ENCODE assay signal across 9 cellular contexts in genomic region chr16:67666032-67666537, GRCh38. TPM values are rescaled to one million over a fixed set of nuclear protein-coding genes. Genes with fewer than 3 reads are reported as not detected.
DNase-seq lines count a peak whose midpoint lies in the region; ATAC-seq and TF ChIP-seq lines count a peak whose summit lies in the region.
"Had no signal": no experiment of that assay in that cellular context is flagged by ENCODE, and none has a peak within 500 bp of the region (broad histone marks: within the 10 kb centered on the region; RNA-seq: fewer than 3 reads in every experiment).

No MANE protein-coding gene starts in this region.

- H3K27me3 ChIP-seq in KMS-11 (ENCODE audit: insufficient read depth, low read depth) (no peaks in the 10 kb centered on the region), liver (ENCODE audit: control insufficient read depth in 4 of 4, insufficient read depth in 4 of 4, low read length in 3 of 4) (no peaks in the 10 kb centered on the region), thyroid gland (no peaks in the 10 kb centered on the region)

- ATAC-seq in GM21786 (IDR thresholded peaks at IDR 0.05; ENCODE audit: unreplicated experiment), result no peak

- H3K4me1 ChIP-seq in KMS-11 (ENCODE audit: low read depth, poor library complexity, severe bottlenecking) (peaks cover 33% of the 10 kb centered on the region), liver (ENCODE audit: control insufficient read depth in 4 of 4, insufficient read depth in 4 of 4, low read length in 3 of 4) (peaks cover 18 to 72% (median 49%) of the 10 kb centered on the region in 4 donors), thyroid gland (peaks cover 21 to 30% of the 10 kb centered on the region in 2 donors)

- DNase-seq in NCI-H146 (lab: John Stamatoyannopoulos, UW), result peak; percentile 34
- no peak for DNase-seq in NCI-H146 treated with DMSO at 0.1 percent for 48 hours (lab: John Stamatoyannopoulos, UW; ENCODE audit: unreplicated experiment)
- DNase-seq in MCF 10A (ENCODE audit: unreplicated experiment), result no peak
- DNase-seq in thyroid gland, result peak; percentile 46 to 57
- no peak for DNase-seq in DMS114 treated with DMSO at 0.1 percent for 48 hours (lab: John Stamatoyannopoulos, UW; ENCODE audit: unreplicated experiment)

- no TSS peak for BruUV-seq in MCF 10A (replicated peaks; lab: Mats Ljungman, UMichigan)

- no peak for TF ChIP-seq POLR2A in thyroid gland (IDR thresholded peaks at IDR 0.05)

- no peaks in the 10 kb centered on the region for H4K20me1 ChIP-seq in KMS-11 (ENCODE audit: insufficient read depth)

- H3K4me3 ChIP-seq in KMS-11 (IDR thresholded peaks at IDR 0.05; ENCODE audit: insufficient read depth, low read depth, low read length) (no peak overlapping the region), liver (ENCODE audit: low read depth in 1 of 3, low read length in 3 of 3) (peak overlapping the region in 2 of 3 donors; percentile 57 to 80), thyroid gland (replicated peaks in 1 of 3) (peak overlapping the region; percentile 72 to 86 (median 85))

- peak overlapping the region; percentile 90 for H3K4me2 ChIP-seq in KMS-11

- H3K27ac ChIP-seq in KMS-11, result peak overlapping the region; percentile 59
- H3K27ac ChIP-seq in liver (ENCODE audit: low read depth in 1 of 2, low read length in 2 of 2), result peak overlapping the region; percentile 92 to 94
- peak overlapping the region in 2 of 3 donors; percentile 76 to 84 for H3K27ac ChIP-seq in thyroid gland

- H3K27ac Mint-ChIP-seq in MCF 10A (ENCODE audit: low read depth, unreplicated experiment), result peak overlapping the region; percentile 46

- intact Hi-C loops in MCF 10A (cut with micrococcal nuclease) (no loop called here), thyroid gland (cut with DNase I) (loop anchor here (5.0 to 10.0 kb wide), 3 partner anchors 104 to 269 kb away; partner anchors contain the start of genes CTCF, CTRL and PSMB10)

- CTCF ChIA-PET in MCF 10A (lab: Yijun Ruan, JAX), result interaction anchor here (0.6 to 6.9 kb wide), 5 partner anchors 102 to 150 kb away, joined by 3 to 57 read pairs (median 13); no protein-coding TSS in a partner anchor

- TF ChIP-seq CTCF in KMS-11 (conservative IDR thresholded peaks at IDR 0.05; ENCODE audit: low read depth, low read length), result no peak
- TF ChIP-seq CTCF in MCF 10A (IDR thresholded peaks at IDR 0.05; ENCODE audit: unreplicated experiment), result no peak
- TF ChIP-seq CTCF in liver (IDR thresholded peaks at IDR 0.05; ENCODE audit: low read depth, low read length, missing input control), result no peak
- TF ChIP-seq CTCF in thyroid gland (IDR thresholded peaks at IDR 0.05), result no peak

- H3K9ac ChIP-seq in KMS-11 (peak overlapping the region; percentile 60), liver (ENCODE audit: low read depth in 1 of 2, low read length in 2 of 2) (peak overlapping the region in 1 of 2 donors; percentile 6)

- H3K9me3 Mint-ChIP-seq in MCF 10A (ENCODE audit: unreplicated experiment), result no peaks in the 10 kb centered on the region

- H3K36me3 Mint-ChIP-seq in MCF 10A (ENCODE audit: insufficient read depth, unreplicated experiment), result peaks cover 4% of the 10 kb centered on the region

- WGBS in liver, result 2% methylated on average over 44 of the region's 44 CpGs
- WGBS in thyroid gland, 2 donors, result 1 to 3% methylated on average over 16 to 29 of the region's 44 CpGs

- H3K4me1 Mint-ChIP-seq in MCF 10A (ENCODE audit: insufficient read depth, unreplicated experiment), result no peaks in the 10 kb centered on the region

- H3K9me3 ChIP-seq in liver (ENCODE audit: control insufficient read depth in 4 of 4, low read length in 3 of 4) (no peaks in the 10 kb centered on the region), thyroid gland (no peaks in the 10 kb centered on the region)

- POLR2A ChIA-PET in MCF 10A (lab: Yijun Ruan, JAX), result interaction anchor here (0.6 to 1.6 kb wide), 2 partner anchors 102 to 145 kb away, joined by 3 to 6 read pairs; no protein-coding TSS in a partner anchor

- no peaks in the 10 kb centered on the region for H3K27me3 Mint-ChIP-seq in MCF 10A (ENCODE audit: insufficient read depth, unreplicated experiment)

- H3K36me3 ChIP-seq in KMS-11 (ENCODE audit: insufficient read depth), result no peaks in the 10 kb centered on the region
- H3K36me3 ChIP-seq in liver (ENCODE audit: control insufficient read depth in 4 of 4, insufficient read depth in 3 of 4, low read depth in 1 of 4, low read length in 3 of 4), result no peaks in the 10 kb centered on the region
- no peaks in the 10 kb centered on the region for H3K36me3 ChIP-seq in thyroid gland

- peak overlapping the region; percentile 72 for H3K4me3 Mint-ChIP-seq in MCF 10A (ENCODE audit: unreplicated experiment)

- no peak for TF ChIP-seq RAD21 in liver (IDR thresholded peaks at IDR 0.05)

- peak overlapping the region; percentile 89 for H2AFZ ChIP-seq in KMS-11 (ENCODE audit: low read depth)

- no peaks in the 10 kb centered on the region; the same call in 1 of the 2 replicates for H3K79me2 ChIP-seq in KMS-11 (ENCODE audit: insufficient read depth, low read depth)

TF ChIP-seq in liver, 16 proteins besides CTCF, POLR2A, EP300 and RAD21:
- TF ChIP-seq YY1 (IDR thresholded peaks at IDR 0.05), result no peak
- no peak for TF ChIP-seq ATF3 (IDR thresholded peaks at IDR 0.05)
- no peak for TF ChIP-seq HNF4A (conservative IDR thresholded peaks at IDR 0.05)
- no peak for TF ChIP-seq TAF1 (conservative IDR thresholded peaks at IDR 0.05)
- no peak for TF ChIP-seq EGR1 (IDR thresholded peaks at IDR 0.05; ENCODE audit: low read depth in 2 of 2)

RNA-seq across cellular contexts. Expression of gene ENKD1, which starts 0.5 kb away (rescaled TPM):
- total RNA-seq in MCF 10A (2022) (12.8 and 14.5 TPM in 2 replicates), liver (1 to 10 TPM; 3.0 to 7.8 TPM), thyroid gland (10 to 100 TPM; 14.2 to 33.2 (median 21.9) TPM)
- polyA plus RNA-seq in liver, result 1 to 10 TPM; 2.6 to 6.5 TPM

RNA-seq across cellular contexts. Expression of gene C16orf86, which starts 0.5 kb away (rescaled TPM):
- total RNA-seq in MCF 10A (2022), result 0.54 and 0.65 TPM in 2 replicates
- 1 to 10 TPM; 1.2 to 1.9 TPM for total RNA-seq in liver
- polyA plus RNA-seq in liver, result 1 to 10 TPM; 2.3 to 2.6 TPM
- 10 to 100 TPM in 1 of 4 donors, 1 to 10 TPM in 3; 3.9 to 10.7 (median 6.9) TPM for total RNA-seq in thyroid gland
- total RNA-seq: Daoy had no signal

RNA-seq across cellular contexts. Expression of gene PARD6A, which starts 5.3 kb away (rescaled TPM):
- total RNA-seq in MCF 10A (2022) (3.2 and 4.5 TPM in 2 replicates), liver (1 to 10 TPM in 1 of 2 donors, under 1 TPM in 1; 0.42 to 1.4 TPM), thyroid gland (1 to 10 TPM; 2.5 to 8.8 (median 5.0) TPM)
- 1 to 10 TPM; 2.2 to 2.4 TPM for polyA plus RNA-seq in liver

RNA-seq across cellular contexts. Expression of gene ACD, which starts 6.0 kb away (rescaled TPM):
- total RNA-seq in MCF 10A (2022), result 26.1 and 33.6 TPM in 2 replicates
- total RNA-seq in liver, result 1 to 10 TPM; 4.3 to 5.6 TPM
- polyA plus RNA-seq in liver, result 1 to 10 TPM; 4.7 to 5.6 TPM
- 10 to 100 TPM in 3 of 4 donors, 1 to 10 TPM in 1; 9.3 to 28.7 (median 21.5) TPM for total RNA-seq in thyroid gland

RNA-seq across cellular contexts. Expression of gene CARMIL2, which starts 21.1 kb away (rescaled TPM):
- 1.6 and 1.9 TPM in 2 replicates for total RNA-seq in MCF 10A (2022)
- 1 to 10 TPM in 1 of 2 donors, under 1 TPM in 1; 0.51 to 1.3 TPM for total RNA-seq in liver
- polyA plus RNA-seq in liver, result under 1 TPM in 1 of 2 donors, not detected in 1; 0.39 TPM
- 1 to 10 TPM in 2 of 4 donors, under 1 TPM in 2; 0.22 to 1.3 (median 0.92) TPM for total RNA-seq in thyroid gland

Comparison
In these comparisons a context has a peak if more than half of its experiments do, and no peak if none do; other contexts are left out.
1. DNase-seq: peak in NCI-H146 (single experiment) and thyroid gland (2 of 2); none in NCI-H146 treated with DMSO at 0.1 percent for 48 hours (single experiment), MCF 10A (single experiment) and DMS114 treated with DMSO at 0.1 percent for 48 hours (single experiment).
2. Peak in every context shown above with its lines, with median percentiles within 50 percentile points of each other: H3K27ac ChIP-seq.